1 cellular context compared by ENCODE assay signal in the genomic region with DNA sequence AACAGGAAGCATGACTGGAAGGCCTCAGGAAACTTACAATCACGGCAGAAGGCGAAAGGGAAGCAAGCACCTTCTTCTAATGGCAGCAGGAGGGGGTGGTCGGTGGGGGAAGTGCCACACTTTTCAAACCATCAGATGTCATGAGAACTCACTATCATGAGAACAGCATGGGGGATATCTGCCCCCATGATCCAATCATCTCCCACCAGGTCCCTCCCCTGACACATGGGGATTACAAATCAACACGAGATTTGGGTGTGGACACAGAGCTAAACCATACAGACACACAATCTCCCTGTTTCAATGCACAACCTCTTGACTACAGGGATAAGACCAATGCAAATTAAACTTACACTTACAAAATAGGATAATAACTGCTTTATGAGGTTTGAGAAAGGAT.
TF ChIP-seq lines count a peak whose summit lies in the region.

No MANE protein-coding gene starts in this region.

TF ChIP-seq in K562, 482 proteins besides CTCF, POLR2A, EP300 and RAD21 (continued from another document):
- no peak for TF ChIP-seq ZBTB33 (CRISPR knock-in tag; IDR thresholded peaks at IDR 0.05)
- no peak for TF ChIP-seq ZBTB11 (CRISPR knock-in tag; IDR thresholded peaks at IDR 0.05)
- no peak for TF ChIP-seq ZNF324 (CRISPR knock-in tag; IDR thresholded peaks at IDR 0.05)
- no peak for TF ChIP-seq SIN3B (IDR thresholded peaks at IDR 0.05; ENCODE audit: low read depth)
- TF ChIP-seq ATF4 (CRISPR knock-in tag; IDR thresholded peaks at IDR 0.05): no peak
- no peak for TF ChIP-seq HCFC1 (IDR thresholded peaks at IDR 0.05; ENCODE audit: low read depth, low read length)
- no peak for TF ChIP-seq ZNF311 (CRISPR knock-in tag; IDR thresholded peaks at IDR 0.05)
- TF ChIP-seq BRD9 (IDR thresholded peaks at IDR 0.05; ENCODE audit: low read depth, partially characterized antibody): no peak
- TF ChIP-seq BDP1 (IDR thresholded peaks at IDR 0.05; ENCODE audit: insufficient read depth, insufficient read length): no peak
- no peak for TF ChIP-seq NR3C1 (CRISPR knock-in tag; IDR thresholded peaks at IDR 0.05)
- no peak for TF ChIP-seq TCF7 (IDR thresholded peaks at IDR 0.05; ENCODE audit: borderline replicate concordance)
- no peak for TF ChIP-seq RBM34 (IDR thresholded peaks at IDR 0.05; ENCODE audit: borderline replicate concordance, insufficient read depth, low read length)
- no peak for TF ChIP-seq ZNF589 (CRISPR knock-in tag; IDR thresholded peaks at IDR 0.05; ENCODE audit: low read depth)
- peak; percentile 9; the same call in 1 of the 2 replicates for TF ChIP-seq TAL1 (IDR thresholded peaks at IDR 0.05)
- TF ChIP-seq, protein P1, sequence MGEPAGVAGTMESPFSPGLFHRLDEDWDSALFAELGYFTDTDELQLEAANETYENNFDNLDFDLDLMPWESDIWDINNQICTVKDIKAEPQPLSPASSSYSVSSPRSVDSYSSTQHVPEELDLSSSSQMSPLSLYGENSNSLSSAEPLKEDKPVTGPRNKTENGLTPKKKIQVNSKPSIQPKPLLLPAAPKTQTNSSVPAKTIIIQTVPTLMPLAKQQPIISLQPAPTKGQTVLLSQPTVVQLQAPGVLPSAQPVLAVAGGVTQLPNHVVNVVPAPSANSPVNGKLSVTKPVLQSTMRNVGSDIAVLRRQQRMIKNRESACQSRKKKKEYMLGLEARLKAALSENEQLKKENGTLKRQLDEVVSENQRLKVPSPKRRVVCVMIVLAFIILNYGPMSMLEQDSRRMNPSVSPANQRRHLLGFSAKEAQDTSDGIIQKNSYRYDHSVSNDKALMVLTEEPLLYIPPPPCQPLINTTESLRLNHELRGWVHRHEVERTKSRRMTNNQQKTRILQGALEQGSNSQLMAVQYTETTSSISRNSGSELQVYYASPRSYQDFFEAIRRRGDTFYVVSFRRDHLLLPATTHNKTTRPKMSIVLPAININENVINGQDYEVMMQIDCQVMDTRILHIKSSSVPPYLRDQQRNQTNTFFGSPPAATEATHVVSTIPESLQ (CRISPR knock-in tag; IDR thresholded peaks at IDR 0.05): no peak
- TF ChIP-seq ZC3H11A (IDR thresholded peaks at IDR 0.05; ENCODE audit: low read depth, low read length): no peak
- no peak for TF ChIP-seq STAT5A (IDR thresholded peaks at IDR 0.05; ENCODE audit: borderline replicate concordance, low read length)
- TF ChIP-seq CREB1 (IDR thresholded peaks at IDR 0.05): no peak
- no peak for TF ChIP-seq CREB1 (CRISPR knock-in tag; IDR thresholded peaks at IDR 0.05)
- TF ChIP-seq, protein P2, sequence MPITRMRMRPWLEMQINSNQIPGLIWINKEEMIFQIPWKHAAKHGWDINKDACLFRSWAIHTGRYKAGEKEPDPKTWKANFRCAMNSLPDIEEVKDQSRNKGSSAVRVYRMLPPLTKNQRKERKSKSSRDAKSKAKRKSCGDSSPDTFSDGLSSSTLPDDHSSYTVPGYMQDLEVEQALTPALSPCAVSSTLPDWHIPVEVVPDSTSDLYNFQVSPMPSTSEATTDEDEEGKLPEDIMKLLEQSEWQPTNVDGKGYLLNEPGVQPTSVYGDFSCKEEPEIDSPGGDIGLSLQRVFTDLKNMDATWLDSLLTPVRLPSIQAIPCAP (CRISPR knock-in tag; IDR thresholded peaks at IDR 0.05; ENCODE audit: borderline replicate concordance): no peak
- no peak for TF ChIP-seq ZNF507 (tag; conservative IDR thresholded peaks at IDR 0.05)
- no peak for TF ChIP-seq BHLHE40 (IDR thresholded peaks at IDR 0.05; ENCODE audit: low read length)
- peak; percentile 21; the same call in 1 of the 2 replicates for TF ChIP-seq DMBX1 (CRISPR knock-in tag; IDR thresholded peaks at IDR 0.05; ENCODE audit: borderline replicate concordance)
- TF ChIP-seq ZBTB12 (CRISPR knock-in tag; IDR thresholded peaks at IDR 0.05): no peak
- no peak; the same call in 1 of the 2 replicates for TF ChIP-seq NCOR1 (IDR thresholded peaks at IDR 0.05)
- TF ChIP-seq EGR1 (conservative IDR thresholded peaks at IDR 0.05): no peak
- TF ChIP-seq PTBP1 (IDR thresholded peaks at IDR 0.05; ENCODE audit: low read depth, low read length): no peak
- no peak for TF ChIP-seq ARID2 (IDR thresholded peaks at IDR 0.05)
- TF ChIP-seq CC2D1A (IDR thresholded peaks at IDR 0.05): peak; percentile 19; the same call in 1 of the 2 replicates
- TF ChIP-seq STAG1 (CRISPR knock-in tag; IDR thresholded peaks at IDR 0.05; ENCODE audit: borderline replicate concordance): no peak
- TF ChIP-seq, protein P3, sequence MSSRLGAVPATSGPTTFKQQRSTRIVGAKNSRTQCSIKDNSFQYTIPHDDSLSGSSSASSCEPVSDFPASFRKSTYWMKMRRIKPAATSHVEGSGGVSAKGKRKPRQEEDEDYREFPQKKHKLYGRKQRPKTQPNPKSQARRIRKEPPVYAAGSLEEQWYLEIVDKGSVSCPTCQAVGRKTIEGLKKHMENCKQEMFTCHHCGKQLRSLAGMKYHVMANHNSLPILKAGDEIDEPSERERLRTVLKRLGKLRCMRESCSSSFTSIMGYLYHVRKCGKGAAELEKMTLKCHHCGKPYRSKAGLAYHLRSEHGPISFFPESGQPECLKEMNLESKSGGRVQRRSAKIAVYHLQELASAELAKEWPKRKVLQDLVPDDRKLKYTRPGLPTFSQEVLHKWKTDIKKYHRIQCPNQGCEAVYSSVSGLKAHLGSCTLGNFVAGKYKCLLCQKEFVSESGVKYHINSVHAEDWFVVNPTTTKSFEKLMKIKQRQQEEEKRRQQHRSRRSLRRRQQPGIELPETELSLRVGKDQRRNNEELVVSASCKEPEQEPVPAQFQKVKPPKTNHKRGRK (tag; IDR thresholded peaks at IDR 0.05): no peak
- TF ChIP-seq PHF20 (IDR thresholded peaks at IDR 0.05; ENCODE audit: partially characterized antibody): no peak
- TF ChIP-seq MYC (IDR thresholded peaks at IDR 0.05; ENCODE audit: low read depth, low read length): no peak
- TF ChIP-seq MYC (CRISPR knock-in tag; IDR thresholded peaks at IDR 0.05; ENCODE audit: borderline replicate concordance, low read depth): no peak
- no peak for TF ChIP-seq SLC30A9 (CRISPR knock-in tag; IDR thresholded peaks at IDR 0.05)
- no peak for TF ChIP-seq ELK1 (CRISPR knock-in tag; IDR thresholded peaks at IDR 0.05)
- no peak for TF ChIP-seq ZZZ3 (IDR thresholded peaks at IDR 0.05)
- TF ChIP-seq XRCC5 (IDR thresholded peaks at IDR 0.05; ENCODE audit: low read depth, low read length): no peak
- peak in 1 of 2 experiments; percentile 32; a peak in 1 of 4 replicates for TF ChIP-seq TRIM24 (IDR thresholded peaks at IDR 0.05)
- TF ChIP-seq CREB3 (tag; conservative IDR thresholded peaks at IDR 0.05; ENCODE audit: low read depth): no peak
- TF ChIP-seq, protein P4, sequence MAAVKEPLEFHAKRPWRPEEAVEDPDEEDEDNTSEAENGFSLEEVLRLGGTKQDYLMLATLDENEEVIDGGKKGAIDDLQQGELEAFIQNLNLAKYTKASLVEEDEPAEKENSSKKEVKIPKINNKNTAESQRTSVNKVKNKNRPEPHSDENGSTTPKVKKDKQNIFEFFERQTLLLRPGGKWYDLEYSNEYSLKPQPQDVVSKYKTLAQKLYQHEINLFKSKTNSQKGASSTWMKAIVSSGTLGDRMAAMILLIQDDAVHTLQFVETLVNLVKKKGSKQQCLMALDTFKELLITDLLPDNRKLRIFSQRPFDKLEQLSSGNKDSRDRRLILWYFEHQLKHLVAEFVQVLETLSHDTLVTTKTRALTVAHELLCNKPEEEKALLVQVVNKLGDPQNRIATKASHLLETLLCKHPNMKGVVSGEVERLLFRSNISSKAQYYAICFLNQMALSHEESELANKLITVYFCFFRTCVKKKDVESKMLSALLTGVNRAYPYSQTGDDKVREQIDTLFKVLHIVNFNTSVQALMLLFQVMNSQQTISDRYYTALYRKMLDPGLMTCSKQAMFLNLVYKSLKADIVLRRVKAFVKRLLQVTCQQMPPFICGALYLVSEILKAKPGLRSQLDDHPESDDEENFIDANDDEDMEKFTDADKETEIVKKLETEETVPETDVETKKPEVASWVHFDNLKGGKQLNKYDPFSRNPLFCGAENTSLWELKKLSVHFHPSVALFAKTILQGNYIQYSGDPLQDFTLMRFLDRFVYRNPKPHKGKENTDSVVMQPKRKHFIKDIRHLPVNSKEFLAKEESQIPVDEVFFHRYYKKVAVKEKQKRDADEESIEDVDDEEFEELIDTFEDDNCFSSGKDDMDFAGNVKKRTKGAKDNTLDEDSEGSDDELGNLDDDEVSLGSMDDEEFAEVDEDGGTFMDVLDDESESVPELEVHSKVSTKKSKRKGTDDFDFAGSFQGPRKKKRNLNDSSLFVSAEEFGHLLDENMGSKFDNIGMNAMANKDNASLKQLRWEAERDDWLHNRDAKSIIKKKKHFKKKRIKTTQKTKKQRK (IDR thresholded peaks at IDR 0.05; ENCODE audit: borderline replicate concordance, low read depth, low read length): no peak
